ENCODE assay signal across 30 cellular contexts in genomic region chr20:5036828-5037227, GRCh38.
"Had no signal": no experiment of that assay in that cellular context is flagged by ENCODE, and none has a peak within 500 bp of the region (broad histone marks: within the 10 kb centered on the region; RNA-seq: fewer than 3 reads in every experiment).

No MANE protein-coding gene starts in this region.

- H3K4me3 ChIP-seq: ascending aorta, breast epithelium, cardiac muscle cell, coronary artery, dorsolateral prefrontal cortex, esophagus squamous epithelium, gastroesophageal sphincter had no signal

- DNase-seq: activated CD4-positive, alpha-beta memory T cell treated with anti-CD3 and anti-CD28 coated beads, Interleukin-2, amount 10 ng/mL, durations not matched to agents 7 days and 5 days; activated CD4-positive, alpha-beta T cell treated with anti-CD3 and anti-CD28 coated beads for 1 hour; activated CD4-positive, alpha-beta T cell treated with anti-CD3 and anti-CD28 coated beads for 4 hours; activated CD4-positive, alpha-beta T cell treated with anti-CD3 and anti-CD28 coated beads, Interleukin-2, amount 10 ng/mL, durations not matched to agents 7 days and 5 days; activated CD4-positive, alpha-beta T cell treated with anti-CD3 and anti-CD28 coated beads, Interleukin-2, amount 50 U/mL, for 4 hours; activated CD8-positive, alpha-beta memory T cell treated with anti-CD3 and anti-CD28 coated beads, Interleukin-2, amount 50 U/mL, for 48 hours; activated gamma-delta T cell; activated naive CD4-positive, alpha-beta T cell; activated naive CD4-positive, alpha-beta T cell treated with anti-CD3 and anti-CD28 coated beads, Interleukin-2, amount 10 ng/mL, durations not matched to agents 7 days and 5 days; activated naive CD8-positive, alpha-beta T cell treated with anti-CD3 and anti-CD28 coated beads, Interleukin-2, amount 10 ng/mL, durations not matched to agents 7 days and 5 days; activated T-cell treated with anti-CD3 and anti-CD28 coated beads for 4 hours; activated T-cell treated with anti-CD3 and anti-CD28 coated beads, Interleukin-2, amount 50 U/mL, for 24 hours; activated T-cell treated with anti-CD3 and anti-CD28 coated beads, Interleukin-2, amount 50 U/mL, for 72 hours; central memory CD4-positive, alpha-beta T cell; dorsolateral prefrontal cortex; effector memory CD4-positive, alpha-beta T cell; endodermal cell; esophagus squamous epithelium; foreskin melanocyte; hippocampal formation; T-helper 2 cell had no signal

- FAIRE-seq: TTC549 had no signal

- ATAC-seq: activated naive CD4-positive, alpha-beta T cell treated with anti-CD3 and anti-CD28 coated beads, Interleukin-2, amount 50 U/mL, for 72 hours; activated T-cell treated with anti-CD3 and anti-CD28 coated beads, Interleukin-2, amount 50 U/mL, for 72 hours; gastroesophageal sphincter; WTC11 had no signal

- H3K4me1 ChIP-seq: breast epithelium, esophagus squamous epithelium, gastroesophageal sphincter had no signal

- H3K9me3 ChIP-seq: ascending aorta, breast epithelium, esophagus squamous epithelium, gastroesophageal sphincter had no signal

- H3K27ac ChIP-seq: ascending aorta, breast epithelium, cardiac muscle cell, coronary artery, dorsolateral prefrontal cortex, esophagus squamous epithelium, gastroesophageal sphincter, VCaP had no signal

- H3K27me3 ChIP-seq: ascending aorta, breast epithelium, cardiac muscle cell, dorsolateral prefrontal cortex had no signal

- H3K36me3 ChIP-seq: ascending aorta, breast epithelium, cardiac muscle cell, esophagus squamous epithelium, gastroesophageal sphincter had no signal
